10 cellular contexts compared by ENCODE assay signal in the genomic region with DNA sequence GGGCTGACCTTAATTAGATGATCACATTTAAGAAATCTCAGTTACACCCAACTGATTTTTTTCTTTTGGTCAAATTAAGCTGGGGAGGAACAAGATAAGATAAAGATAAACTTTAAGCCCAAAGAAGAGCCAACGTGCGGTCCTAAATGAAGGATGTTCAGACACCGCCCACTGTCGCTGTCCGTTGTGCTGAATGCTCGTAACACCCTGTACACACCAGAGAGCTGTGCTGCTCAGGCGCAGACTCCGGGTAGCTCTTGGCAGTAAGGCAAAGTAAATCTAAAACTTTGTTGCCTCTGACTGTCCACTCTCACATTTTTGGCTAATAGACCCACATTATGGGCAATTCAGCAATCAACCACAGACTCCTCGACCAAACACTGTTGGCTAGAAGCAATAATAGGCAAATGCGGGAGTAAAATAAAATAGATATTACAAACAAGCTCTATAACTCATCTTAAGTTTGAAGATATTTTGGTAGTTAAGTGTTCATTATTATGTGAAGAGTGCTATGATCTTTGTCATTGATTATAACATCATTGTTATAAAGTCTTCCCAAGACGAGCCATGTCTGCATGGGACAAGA. TPM values are rescaled to one million over a fixed set of nuclear protein-coding genes. Genes with fewer than 3 reads are reported as not detected.
DNase-seq lines count a peak whose midpoint lies in the region; ATAC-seq and TF ChIP-seq lines count a peak whose summit lies in the region.
"Had no signal": no experiment of that assay in that cellular context is flagged by ENCODE, and none has a peak within 500 bp of the region (broad histone marks: within the 10 kb centered on the region; RNA-seq: fewer than 3 reads in every experiment).

No MANE protein-coding gene starts in this region.

- intact Hi-C loops in left cardiac atrium (cut with DNase I) (no loop called here), cardiac septum (cut with DNase I) (no loop called here), transverse colon (cut with DNase I; ENCODE audit: low total_unique reads) (no loop called here)

- H3K4me3 ChIP-seq in transverse colon: no peak overlapping the region

- no peaks in the 10 kb centered on the region for H3K27me3 ChIP-seq in transverse colon
- H3K27me3 ChIP-seq: neutrophil had no signal

- H3K9me3 ChIP-seq in transverse colon: no peaks in the 10 kb centered on the region
- H3K9me3 ChIP-seq: neutrophil had no signal

- WGBS in transverse colon (ENCODE audit: low coverage in 1 of 2), 2 donors: 49 to 50% methylated on average over 9 to 11 of the region's 11 CpGs

- no peak for TF ChIP-seq POLR2A in transverse colon (IDR thresholded peaks at IDR 0.05)

- in situ Hi-C loops in transverse colon (cut with MboI; ENCODE audit: low pct_ligation_motif_present in 1 of 4, low pct_unique_long_range_greater_than_20kb in 1 of 4, low sequenced_read_pairs in 3 of 4): no loop called here

- H3K4me1 ChIP-seq in transverse colon: no peaks in the 10 kb centered on the region

- no peak for ATAC-seq in left cardiac atrium

- DNase-seq in left cardiac atrium: peak; percentile 25
- DNase-seq in cardiac septum (ENCODE audit: low spot score): no peak
- DNase-seq in RPMI7951 (ENCODE audit: low read depth): peak; percentile 44
- DNase-seq in fibroblast of peridontal ligament (ENCODE audit: extremely low read depth): peak; percentile 38
- DNase-seq in transverse colon: peak; percentile 9
- DNase-seq in stimulated activated naive CD4-positive, alpha-beta T cell (lab: John Stamatoyannopoulos, UW): no peak
- DNase-seq in middle frontal gyrus (ENCODE audit: extremely low spot score, low spot score): no peak
- DNase-seq in midbrain (lab: John Stamatoyannopoulos, UW): no peak
- DNase-seq: central memory CD4-positive, alpha-beta T cell had no signal

- no peak for TF ChIP-seq CTCF in transverse colon (IDR thresholded peaks at IDR 0.05)

- H3K27ac ChIP-seq in transverse colon: no peak overlapping the region
- H3K27ac ChIP-seq: neutrophil had no signal

- H3K36me3 ChIP-seq in transverse colon: no peaks in the 10 kb centered on the region
- H3K36me3 ChIP-seq: neutrophil had no signal

- TF ChIP-seq EP300 in transverse colon (IDR thresholded peaks at IDR 0.05; ENCODE audit: low read depth): no peak

RNA-seq across cellular contexts. Expression of gene PLPP4, which starts 57.1 kb away (rescaled TPM):
- not detected for total RNA-seq in left cardiac atrium
- total RNA-seq in cardiac septum: 0.27 TPM
- 15.4 and 16.4 TPM in 2 replicates for total RNA-seq in RPMI7951 (2014; rRNA removed; shearing (Covaris generic))
- total RNA-seq in transverse colon: under 1 TPM in 2 of 4 donors, not detected in 2; 0.41 to 0.79 TPM

Comparison
In these comparisons a context has a peak if more than half of its experiments do, and no peak if none do; other contexts are left out.
1. DNase-seq: peak in left cardiac atrium (single experiment), RPMI7951 (single experiment), fibroblast of peridontal ligament (single experiment) and transverse colon (single experiment); none in cardiac septum (single experiment), stimulated activated naive CD4-positive, alpha-beta T cell (0 of 6), middle frontal gyrus (single experiment) and midbrain (single experiment).